Comparison of ENCODE assay signal across 14 cellular contexts in genomic region chr12:58533652-58534051, GRCh38.
DNase-seq lines count a peak whose midpoint lies in the region; ATAC-seq, FAIRE-seq and TF ChIP-seq lines count a peak whose summit lies in the region.
"Had no signal": no experiment of that assay in that cellular context is flagged by ENCODE, and none has a peak within 500 bp of the region (broad histone marks: within the 10 kb centered on the region; RNA-seq: fewer than 3 reads in every experiment).

No MANE protein-coding gene starts in this region.

- no peak for FAIRE-seq in A549 (lab: Jason Lieb, UNC)
- peak; percentile 79 for FAIRE-seq in keratinocyte (lab: Jason Lieb, UNC)
- no peak for FAIRE-seq in kidney (lab: Jason Lieb, UNC)

- ATAC-seq in A549 = peak; percentile 42 to 60; a peak in 3 of 6 replicates
- ATAC-seq: HCT116 had no signal

- TF ChIP-seq POLR2A in A549 (IDR thresholded peaks at IDR 0.05; ENCODE audit: low read length) = no peak

- no peaks in the 10 kb centered on the region for H3K79me2 ChIP-seq in keratinocyte (ENCODE audit: control insufficient read depth, insufficient read depth, low read length)

- DNase-seq in A549 (ENCODE audit: low read depth in 1 of 2, low spot score in 1 of 2) (no peak), RWPE1 (ENCODE audit: low spot score) (peak; percentile 11), dermis blood vessel endothelial cell (peak; percentile 39), keratinocyte (ENCODE audit: low read depth, low spot score) (no peak), midbrain (lab: John Stamatoyannopoulos, UW) (no peak), kidney (no peak), coronary artery (ENCODE audit: low spot score) (no peak)
- DNase-seq: 8988T; C1 segment of cervical spinal cord; Calu3; CD4-positive, alpha-beta T cell; DMS 273 treated with DMSO at 0.1 percent for 48 hours had no signal

- no peak for TF ChIP-seq RAD21 in A549 (conservative IDR thresholded peaks at IDR 0.05 in 1 of 2, IDR thresholded peaks at IDR 0.05 in 1 of 2)

- no peak overlapping the region for H2AFZ ChIP-seq in keratinocyte (ENCODE audit: control insufficient read depth, low read length)

- WGBS in A549 (ENCODE audit: missing lambda C conversion rate) = 79% methylated on average over 1 of the region's 1 CpG

- no peak for TF ChIP-seq EP300 in A549 (IDR thresholded peaks at IDR 0.05)

- POLR2A ChIA-PET in A549 (lab: Yijun Ruan, JAX) = interaction anchor here (1.5 kb wide), 1 partner anchor 108 kb away, joined by 4 read pairs; no protein-coding TSS in a partner anchor
- POLR2A ChIA-PET in RWPE1 (lab: Yijun Ruan, JAX; ENCODE audit: low non-redundant PET) = no interaction called here

- dilution Hi-C loops in keratinocyte (cut with MboI; ENCODE audit: extremely low pct_ligation_motif_present, low sequenced_read_pairs) = no loop called here

- H3K4me2 ChIP-seq in A549 (peak overlapping the region; percentile 39), keratinocyte (ENCODE audit: control insufficient read depth, extremely low read depth, insufficient read depth, low read depth, low read length) (peak overlapping the region; percentile 6)

- no peaks in the 10 kb centered on the region for H3K9me1 ChIP-seq in keratinocyte (ENCODE audit: control insufficient read depth, extremely low read depth, insufficient read depth, low read length)

- H3K27me3 ChIP-seq in keratinocyte (ENCODE audit: control insufficient read depth, extremely low read depth, insufficient read depth, low read length) = no peaks in the 10 kb centered on the region

- H3K27ac ChIP-seq in A549 = peak overlapping the region; percentile 65 to 70
- H3K27ac ChIP-seq in RWPE1 = no peak overlapping the region
- H3K27ac ChIP-seq in keratinocyte (ENCODE audit: control insufficient read depth, insufficient read depth, low read length) = no peak overlapping the region
- no peak overlapping the region for H3K27ac ChIP-seq in kidney (ENCODE audit: low read depth in 2 of 2, low read length in 2 of 2)
- no peak overlapping the region for H3K27ac ChIP-seq in coronary artery
- H3K27ac ChIP-seq: HL-60 had no signal

- H3K36me3 ChIP-seq in keratinocyte (ENCODE audit: control insufficient read depth in 2 of 2, extremely low read depth in 1 of 2, insufficient read depth in 2 of 2, low read length in 2 of 2) = no peaks in the 10 kb centered on the region
- H3K36me3 ChIP-seq in kidney (ENCODE audit: control insufficient read depth in 1 of 2, insufficient read depth in 2 of 2, low read length in 2 of 2) = no peaks in the 10 kb centered on the region

- no peak overlapping the region for H3K9ac ChIP-seq in keratinocyte (ENCODE audit: control insufficient read depth, extremely low read depth, insufficient read depth, low read length)
- no peak overlapping the region for H3K9ac ChIP-seq in kidney (ENCODE audit: low read length in 2 of 2)

- no peak for TF ChIP-seq CTCF in A549 (IDR thresholded peaks at IDR 0.05)
- no peak for TF ChIP-seq CTCF in RWPE1 (conservative IDR thresholded peaks at IDR 0.05; ENCODE audit: low read depth)
- no peak for TF ChIP-seq CTCF in keratinocyte (optimal IDR thresholded peaks at IDR 0.05 in 1 of 3, IDR thresholded peaks at IDR 0.05 in 1 of 3, conservative IDR thresholded peaks at IDR 0.05 in 1 of 3; ENCODE audit: extremely low read depth in 1 of 3, insufficient read depth in 2 of 3, low read length in 3 of 3)
- TF ChIP-seq CTCF in kidney (IDR thresholded peaks at IDR 0.05; ENCODE audit: borderline replicate concordance, extremely low read depth, insufficient read depth) = no peak
- TF ChIP-seq CTCF in coronary artery (IDR thresholded peaks at IDR 0.05) = no peak

- no peak overlapping the region for H3K4me3 ChIP-seq in A549
- no peak overlapping the region for H3K4me3 ChIP-seq in keratinocyte (ENCODE audit: control insufficient read depth in 2 of 3, extremely low read depth in 1 of 3, insufficient read depth in 2 of 3, low read depth in 1 of 3, low read length in 3 of 3)
- no peak overlapping the region for H3K4me3 ChIP-seq in kidney (ENCODE audit: low read length in 2 of 2)
- no peak overlapping the region for H3K4me3 ChIP-seq in coronary artery

- H3K4me1 ChIP-seq in A549 (peaks cover 52% of the 10 kb centered on the region), keratinocyte (ENCODE audit: control insufficient read depth, extremely low read depth, insufficient read depth, low read length) (peaks cover 33% of the 10 kb centered on the region), kidney (ENCODE audit: control insufficient read depth in 1 of 2, insufficient read depth in 1 of 2, low read depth in 1 of 2, low read length in 2 of 2) (no peaks in the 10 kb centered on the region)

- CTCF ChIA-PET in A549 (lab: Yijun Ruan, JAX) = interaction anchor here (0.8 kb wide), 1 partner anchor 580 kb away, joined by 3 read pairs; no protein-coding TSS in a partner anchor
- CTCF ChIA-PET in RWPE1 (lab: Yijun Ruan, JAX) = no interaction called here

- no peaks in the 10 kb centered on the region for H4K20me1 ChIP-seq in keratinocyte (ENCODE audit: control insufficient read depth, extremely low read depth, insufficient read depth, low read length)

- H3K9me3 ChIP-seq in A549 (peaks cover 6% of the 10 kb centered on the region; the same call in 1 of the 3 replicates), keratinocyte (ENCODE audit: control insufficient read depth, low read depth, low read length) (no peaks in the 10 kb centered on the region), kidney (ENCODE audit: control insufficient read depth in 1 of 2, low read length in 2 of 2) (no peaks in the 10 kb centered on the region)

- intact Hi-C loops in kidney (cut with DNase I) = loop anchor here (10.0 kb wide), 1 partner anchor 179 kb away; no protein-coding TSS in a partner anchor

TF ChIP-seq in A549, 52 proteins besides CTCF, POLR2A, EP300 and RAD21:
- TF ChIP-seq EHMT2 (IDR thresholded peaks at IDR 0.05; ENCODE audit: low read depth) = 0 out of 2 replicates have a peak, but pooled peaks have one; percentile 5
- TF ChIP-seq CHD2 (IDR thresholded peaks at IDR 0.05; ENCODE audit: low read length, partially characterized antibody) = no peak

Comparison
In these comparisons a context has a peak if more than half of its experiments do, and no peak if none do; other contexts are left out.
1. DNase-seq: peak in RWPE1 (single experiment) and dermis blood vessel endothelial cell (single experiment); none in A549 (0 of 2), keratinocyte (single experiment), midbrain (single experiment), kidney (single experiment) and coronary artery (single experiment).
2. H3K27ac ChIP-seq: peak in A549 (2 of 2); none in RWPE1 (single experiment), keratinocyte (single experiment), kidney (0 of 2) and coronary artery (0 of 2).